26 cellular contexts compared by ENCODE assay signal in the genomic region with DNA sequence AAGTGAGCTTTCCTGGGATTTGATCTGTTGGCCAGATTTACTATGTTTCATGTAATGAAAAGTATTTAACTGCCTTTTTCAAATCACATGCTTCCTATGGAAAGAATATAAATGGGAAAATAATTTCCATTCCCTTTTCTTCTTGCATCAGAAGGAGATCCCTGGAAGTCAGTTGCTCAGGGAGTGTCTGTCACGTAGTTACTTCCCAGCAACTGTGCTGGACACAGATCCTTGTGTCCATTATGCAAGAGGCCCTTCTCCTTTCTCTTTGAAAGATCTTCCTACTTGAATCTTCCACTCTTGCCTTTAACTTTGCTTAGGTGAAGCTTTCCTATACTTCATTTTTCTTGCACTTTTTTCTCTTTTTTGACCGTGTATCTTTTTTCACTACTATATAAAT.
"Had no signal": no experiment of that assay in that cellular context is flagged by ENCODE, and none has a peak within 500 bp of the region (broad histone marks: within the 10 kb centered on the region; RNA-seq: fewer than 3 reads in every experiment).

No MANE protein-coding gene starts in this region.

- H3K27me3 ChIP-seq: ascending aorta, neutrophil, ovary, right lobe of liver, thyroid gland, upper lobe of left lung, vagina had no signal

- H3K4me1 ChIP-seq: ascending aorta, left ventricle myocardium inferior, right lobe of liver, upper lobe of left lung, vagina had no signal

- H3K9me3 ChIP-seq: ascending aorta, left ventricle myocardium inferior, neutrophil, ovary, right lobe of liver, thyroid gland, upper lobe of left lung, vagina had no signal

- H3K4me3 ChIP-seq: ascending aorta, left ventricle myocardium inferior, lung, ovary, right lobe of liver, thyroid gland, upper lobe of left lung, vagina had no signal

- DNase-seq: activated CD4-positive, alpha-beta T cell treated with anti-CD3 and anti-CD28 coated beads for 4 hours; activated CD4-positive, alpha-beta T cell treated with anti-CD3 and anti-CD28 coated beads, Interleukin-2, amount 50 U/mL, for 48 hours; activated CD4-positive, CD25-positive, alpha-beta regulatory T cell; activated CD8-positive, alpha-beta memory T cell treated with anti-CD3 and anti-CD28 coated beads for 24 hours; activated effector memory CD4-positive, alpha-beta T cell treated with anti-CD3 and anti-CD28 coated beads, Interleukin-2, amount 50 U/mL, for 16 hours; activated naive CD4-positive, alpha-beta T cell treated with anti-CD3 and anti-CD28 coated beads for 36 hours; activated naive CD8-positive, alpha-beta T cell treated with anti-CD3 and anti-CD28 coated beads for 36 hours; cortex of kidney; effector memory CD8-positive, alpha-beta T cell; islet precursor cell; left ventricle myocardium inferior; ovary; right lobe of liver; small intestine; stimulated activated CD4-positive, alpha-beta T cell treated with anti-CD3 and anti-CD28 coated beads, Interleukin-1b, Interleukin-23, amount 100 ng/mL, for 48 hours; stimulated activated CD4-positive, alpha-beta T cell treated with anti-CD3 and anti-CD28 coated beads, Interleukin-4, amount 100 ng/mL, for 4 hours; stimulated activated CD8-positive, alpha-beta memory T cell treated with anti-CD3 and anti-CD28 coated beads, Interleukin-4, amount 100 ng/mL, for 48 hours; stimulated activated naive CD8-positive, alpha-beta T cell treated with anti-CD3 and anti-CD28 coated beads, Interleukin-15, amount 100 ng/mL, for 72 hours; substantia nigra; thyroid gland; upper lobe of left lung had no signal

- H3K27ac ChIP-seq: ascending aorta, left ventricle myocardium inferior, neutrophil, ovary, right lobe of liver, thyroid gland, upper lobe of left lung, vagina had no signal

- ATAC-seq: effector memory CD8-positive, alpha-beta T cell; right lobe of liver; stimulated activated memory B cell treated with anti-CD40 and anti-IgM and Interleukin-4, amounts not matched to agents 10 μg/mL and 1 μg/mL and 100 μg/mL, for 72 hours; stimulated activated naive CD8-positive, alpha-beta T cell treated with anti-CD3 and anti-CD28 coated beads, Interleukin-15, amount 100 ng/mL, for 72 hours had no signal

- H3K36me3 ChIP-seq: ascending aorta, left ventricle myocardium inferior, ovary, right lobe of liver, thyroid gland, upper lobe of left lung, vagina had no signal
